In genomic region chr6:149457316-149457884, GRCh38 we compare ENCODE assay signal across 29 cellular contexts. TPM values are rescaled to one million over a fixed set of nuclear protein-coding genes. Genes with fewer than 3 reads are reported as not detected.
DNase-seq lines count a peak whose midpoint lies in the region; ATAC-seq and TF ChIP-seq lines count a peak whose summit lies in the region.
"Had no signal": no experiment of that assay in that cellular context is flagged by ENCODE, and none has a peak within 500 bp of the region (broad histone marks: within the 10 kb centered on the region; RNA-seq: fewer than 3 reads in every experiment).

No MANE protein-coding gene starts in this region.

- no peaks in the 10 kb centered on the region for H4K20me1 ChIP-seq in smooth muscle cell (ENCODE audit: low read depth)

- no peaks in the 10 kb centered on the region for H3K36me3 Mint-ChIP-seq in natural killer cell treated with Interleukin-12 subunit alpha and Interleukin-12 subunit beta and Interleukin-15 and Interleukin-18, amount 100 ng/mL, for 72 hours
- H3K36me3 Mint-ChIP-seq: natural killer cell had no signal

- H3K27me3 ChIP-seq in right atrium auricular region, result no peaks in the 10 kb centered on the region
- H3K27me3 ChIP-seq in HAP-1 (ENCODE audit: low read depth), result no peaks in the 10 kb centered on the region
- no peaks in the 10 kb centered on the region for H3K27me3 ChIP-seq in smooth muscle cell (ENCODE audit: low read depth)
- H3K27me3 ChIP-seq: brain microvascular endothelial cell, hepatocyte, left lung, uterus had no signal

- no peak overlapping the region for H3K4me2 ChIP-seq in smooth muscle cell
- H3K4me2 ChIP-seq: hepatocyte, SK-N-SH had no signal

- TF ChIP-seq CTCF in right atrium auricular region (IDR thresholded peaks at IDR 0.05) (no peak), smooth muscle cell (IDR thresholded peaks at IDR 0.05; ENCODE audit: borderline replicate concordance, insufficient read depth, poor library complexity, severe bottlenecking) (no peak)

- H2AFZ ChIP-seq in smooth muscle cell (ENCODE audit: low read depth), result no peak overlapping the region
- H2AFZ ChIP-seq: hepatocyte had no signal

- H3K27ac ChIP-seq in right atrium auricular region (peak overlapping the region in 1 of 2 donors; percentile 36), smooth muscle cell (ENCODE audit: low read depth) (no peak overlapping the region)
- H3K27ac ChIP-seq: brain microvascular endothelial cell, C4-2B, hepatocyte, left lung, uterus, WERI-Rb-1 had no signal

- peak; percentile 15 for ATAC-seq in Right ventricle myocardium superior (ENCODE audit: poor library complexity)
- ATAC-seq in left cardiac atrium, result peak; percentile 10 to 24
- no peak for ATAC-seq in natural killer cell treated with Interleukin-12 subunit alpha and Interleukin-12 subunit beta and Interleukin-15 and Interleukin-18, amount 100 ng/mL, for 72 hours
- ATAC-seq: HepG2, left lung, natural killer cell had no signal

- no peak overlapping the region for H3K9ac ChIP-seq in smooth muscle cell (ENCODE audit: low read depth)
- H3K9ac ChIP-seq: SK-N-SH had no signal

- intact Hi-C loops in Right ventricle myocardium superior (cut with DNase I) (loop anchor here (10.0 kb wide), 1 partner anchor 57 kb away; no protein-coding TSS in a partner anchor), left cardiac atrium (cut with DNase I) (loop anchor here in 1 of 2 donors (10.0 kb wide), 1 partner anchor 57 kb away; no protein-coding TSS in a partner anchor)

- H3K4me3 Mint-ChIP-seq in natural killer cell treated with Interleukin-12 subunit alpha and Interleukin-12 subunit beta and Interleukin-15 and Interleukin-18, amount 100 ng/mL, for 72 hours, result no peak overlapping the region
- H3K4me3 Mint-ChIP-seq: natural killer cell; T-helper 2 cell treated with Interferon-gamma antibody and Interleukin-4, amounts not matched to agents 5 μg/mL and 100 μg/mL, for 36 hours had no signal

- no peaks in the 10 kb centered on the region for H3K79me2 ChIP-seq in smooth muscle cell (ENCODE audit: low read depth)
- H3K79me2 ChIP-seq: hepatocyte had no signal

- H3K9me3 ChIP-seq in right atrium auricular region (no peaks in the 10 kb centered on the region), HAP-1 (no peaks in the 10 kb centered on the region), smooth muscle cell (replicated peaks; ENCODE audit: low read depth) (no peaks in the 10 kb centered on the region)
- H3K9me3 ChIP-seq: left lung, SK-N-SH, uterus had no signal

- no peaks in the 10 kb centered on the region for H3F3A ChIP-seq in smooth muscle cell (ENCODE audit: low read depth)

- H3K4me1 ChIP-seq in right atrium auricular region (peaks cover 0 to 46% of the 10 kb centered on the region in 2 donors), HAP-1 (no peaks in the 10 kb centered on the region), smooth muscle cell (ENCODE audit: low read depth) (no peaks in the 10 kb centered on the region)

- DNase-seq in Right ventricle myocardium superior (no peak), right atrium auricular region (ENCODE audit: low spot score) (no peak), RPMI7951 (ENCODE audit: low read depth) (peak; percentile 62), left cardiac atrium (peak; percentile 53), HAP-1 (ENCODE audit: low spot score in 2 of 2) (no peak), smooth muscle cell (lab: John Stamatoyannopoulos, UW; ENCODE audit: unreplicated experiment) (no peak)
- DNase-seq in natural killer cell treated with Interleukin-12 subunit alpha and Interleukin-12 subunit beta and Interleukin-15 and Interleukin-18, amount 100 ng/mL, for 72 hours (ENCODE audit: low spot score), result no peak
- DNase-seq: activated CD4-positive, alpha-beta T cell treated with anti-CD3 and anti-CD28 coated beads, Interleukin-2, amount 50 U/mL, for 1 hour; brain microvascular endothelial cell; Calu3; effector memory CD4-positive, alpha-beta T cell; erythroblast; foreskin melanocyte; midbrain; natural killer cell; NCI-H1048; NCI-H2081 treated with DMSO at 0.1 percent for 48 hours; NCI-H524; retina; SK-N-SH; stimulated activated CD4-positive, alpha-beta T cell treated with anti-CD3 and anti-CD28 coated beads, Interleukin-4, amount 100 ng/mL, for 24 hours; stimulated activated naive CD4-positive, alpha-beta T cell; uterus; WERI-Rb-1 had no signal

- in situ Hi-C loops in HAP-1 (cut with MboI; ENCODE audit: low sequenced_read_pairs), result no loop called here

- no peaks in the 10 kb centered on the region for H3K4me1 Mint-ChIP-seq in natural killer cell treated with Interleukin-12 subunit alpha and Interleukin-12 subunit beta and Interleukin-15 and Interleukin-18, amount 100 ng/mL, for 72 hours (ENCODE audit: low read depth in 2 of 2)
- H3K4me1 Mint-ChIP-seq: natural killer cell had no signal

- 84% methylated on average over 7 of the region's 7 CpGs for WGBS in smooth muscle cell (ENCODE audit: low lambda C conversion rate)

- peaks cover 0 to 9% of the 10 kb centered on the region in 2 donors for H3K27me3 Mint-ChIP-seq in natural killer cell treated with Interleukin-12 subunit alpha and Interleukin-12 subunit beta and Interleukin-15 and Interleukin-18, amount 100 ng/mL, for 72 hours

- no peak overlapping the region for H3K4me3 ChIP-seq in right atrium auricular region
- H3K4me3 ChIP-seq in HAP-1, result no peak overlapping the region
- no peak overlapping the region for H3K4me3 ChIP-seq in smooth muscle cell
- H3K4me3 ChIP-seq: hepatocyte, left lung, uterus had no signal

- no peak overlapping the region for H3K27ac Mint-ChIP-seq in natural killer cell treated with Interleukin-12 subunit alpha and Interleukin-12 subunit beta and Interleukin-15 and Interleukin-18, amount 100 ng/mL, for 72 hours
- H3K27ac Mint-ChIP-seq: natural killer cell; T-helper 2 cell treated with Interferon-gamma antibody and Interleukin-4, amounts not matched to agents 5 μg/mL and 100 μg/mL, for 36 hours had no signal

- H3K36me3 ChIP-seq in right atrium auricular region (no peaks in the 10 kb centered on the region), HAP-1 (replicated peaks) (no peaks in the 10 kb centered on the region), smooth muscle cell (ENCODE audit: low read depth) (no peaks in the 10 kb centered on the region)
- H3K36me3 ChIP-seq: brain microvascular endothelial cell, left lung, uterus, WERI-Rb-1 had no signal

- H3K9me3 Mint-ChIP-seq in natural killer cell treated with Interleukin-12 subunit alpha and Interleukin-12 subunit beta and Interleukin-15 and Interleukin-18, amount 100 ng/mL, for 72 hours, result no peaks in the 10 kb centered on the region
- H3K9me3 Mint-ChIP-seq: natural killer cell; T-helper 2 cell treated with Interferon-gamma antibody and Interleukin-4, amounts not matched to agents 5 μg/mL and 100 μg/mL, for 36 hours had no signal

RNA-seq across cellular contexts. Expression of gene ZC3H12D, which starts 27.4 kb away (rescaled TPM):
- total RNA-seq in Right ventricle myocardium superior (0.51 TPM), right atrium auricular region (1 to 10 TPM in 1 of 2 donors, under 1 TPM in 1; 0.30 to 1.3 TPM), left cardiac atrium (1 to 10 TPM in 1 of 2 donors, under 1 TPM in 1; 0.47 to 1.6 TPM), smooth muscle cell (0.09 TPM in 1 of 2 replicates, not detected in the other)
- 0.48 and 0.98 TPM in 2 replicates for total RNA-seq in RPMI7951 (2014; rRNA removed; shearing (Covaris generic))
- not detected in 2 replicates for polyA plus RNA-seq in smooth muscle cell
- 10 to 100 TPM in 1 of 2 donors, 1 to 10 TPM in 1; 2.1 to 16.0 TPM for total RNA-seq in natural killer cell treated with Interleukin-12 subunit alpha and Interleukin-12 subunit beta and Interleukin-15 and Interleukin-18, amount 100 ng/mL, for 72 hours

RNA-seq across cellular contexts. Expression of gene SUMO4, which starts 57.3 kb away (rescaled TPM):
- total RNA-seq in Right ventricle myocardium superior (0.22 TPM), right atrium auricular region (1 to 10 TPM in 1 of 2 donors, under 1 TPM in 1; 0.67 to 1.3 TPM), left cardiac atrium (under 1 TPM; 0.63 to 0.71 TPM), smooth muscle cell (1.4 and 5.1 TPM in 2 replicates)
- 0.78 and 0.84 TPM in 2 replicates for total RNA-seq in RPMI7951 (2014; rRNA removed; shearing (Covaris generic))
- 0.15 and 2.0 TPM in 2 replicates for polyA plus RNA-seq in smooth muscle cell
- 10 to 100 TPM in 1 of 2 donors, 1 to 10 TPM in 1; 9.0 to 23.2 TPM for total RNA-seq in natural killer cell treated with Interleukin-12 subunit alpha and Interleukin-12 subunit beta and Interleukin-15 and Interleukin-18, amount 100 ng/mL, for 72 hours
- polyA plus RNA-seq: SK-N-SH had no signal

Comparison
In these comparisons a context has a peak if more than half of its experiments do, and no peak if none do; other contexts are left out.
1. DNase-seq: peak in RPMI7951 (single experiment) and left cardiac atrium (single experiment); none in Right ventricle myocardium superior (single experiment), right atrium auricular region (single experiment), HAP-1 (0 of 2), smooth muscle cell (single experiment) and natural killer cell treated with Interleukin-12 subunit alpha and Interleukin-12 subunit beta and Interleukin-15 and Interleukin-18, amount 100 ng/mL, for 72 hours (single experiment).
2. ATAC-seq: peak in Right ventricle myocardium superior (single experiment) and left cardiac atrium (2 of 2); none in natural killer cell treated with Interleukin-12 subunit alpha and Interleukin-12 subunit beta and Interleukin-15 and Interleukin-18, amount 100 ng/mL, for 72 hours (0 of 2).